Comparison of ENCODE assay signal across 1 cellular context in genomic region chr2:158753561-158754302, GRCh38.
TF ChIP-seq lines count a peak whose summit lies in the region.

No MANE protein-coding gene starts in this region.

TF ChIP-seq in WTC11, 78 proteins besides CTCF, POLR2A, EP300 and RAD21 (continued from another document):
- TF ChIP-seq ZNF425 (CRISPR knock-in tag; conservative IDR thresholded peaks at IDR 0.05) (no peak), ATF2 (CRISPR knock-in tag; IDR thresholded peaks at IDR 0.05; ENCODE audit: borderline replicate concordance, low read depth) (no peak), CREB1 (CRISPR knock-in tag; IDR thresholded peaks at IDR 0.05) (no peak), NR1H2 (CRISPR knock-in tag; IDR thresholded peaks at IDR 0.05) (no peak)
